Comparison of ENCODE assay signal across 29 cellular contexts in the genomic region with DNA sequence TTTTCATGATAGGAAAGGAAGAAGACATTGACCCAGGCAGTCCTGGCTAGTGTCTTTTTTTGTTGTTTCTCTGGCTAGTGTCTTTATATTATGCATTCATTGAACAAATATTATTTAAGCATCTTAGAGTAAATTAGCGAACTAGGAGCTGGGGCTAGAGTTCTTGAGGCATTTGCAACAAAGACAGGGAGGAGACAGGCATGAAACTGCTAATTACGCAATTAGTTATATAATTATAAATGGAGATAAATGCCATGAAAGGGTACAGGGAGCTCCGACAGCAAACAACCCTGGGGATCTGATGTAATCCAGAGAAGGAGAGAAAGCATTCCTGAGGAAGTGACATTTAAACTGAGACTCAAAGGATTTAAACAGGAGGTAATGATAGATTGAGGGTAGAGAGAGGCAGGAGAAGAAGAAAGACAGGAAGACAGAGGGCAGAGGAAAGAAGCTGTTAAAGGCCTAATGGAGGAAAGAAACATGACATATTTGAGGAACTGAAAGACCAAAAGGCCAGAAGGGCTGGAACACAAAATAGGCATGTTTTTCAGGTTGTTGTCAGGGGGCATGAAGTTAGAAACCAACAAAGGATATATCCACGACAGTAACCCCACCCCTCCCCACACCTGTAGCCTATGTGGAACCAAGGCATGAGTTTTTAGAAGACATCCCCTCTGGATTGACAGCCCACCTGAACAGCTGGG.
"Had no signal": no experiment of that assay in that cellular context is flagged by ENCODE, and none has a peak within 500 bp of the region (broad histone marks: within the 10 kb centered on the region; RNA-seq: fewer than 3 reads in every experiment).

No MANE protein-coding gene starts in this region.

- H3K9me3 Mint-ChIP-seq: activated naive CD4-positive, alpha-beta T cell treated with anti-CD3 and anti-CD28 coated beads, Interleukin-2, amount 10 ng/mL, durations not matched to agents 7 days and 5 days; activated naive CD8-positive, alpha-beta T cell treated with anti-CD3 and anti-CD28 coated beads, Interleukin-2, amount 10 ng/mL, durations not matched to agents 7 days and 5 days; activated T-helper 1 cell treated with anti-CD3 and anti-CD28 coated beads, Interleukin-12 subunit alpha, Interleukin-12 subunit beta, Interleukin-2, Interleukin-4 antibody, amounts not matched to agents 30 ng/mL and 10 ng/mL and 1 ng/mL, durations not matched to agents 14 hours and 24 hours and 36 hours; mesothelial cell of epicardium; naive B cell had no signal

- H3K27me3 ChIP-seq: ascending aorta, brain microvascular endothelial cell, right atrium auricular region had no signal

- ATAC-seq: activated CD4-positive, CD25-positive, alpha-beta regulatory T cell treated with anti-CD3 and anti-CD28 coated beads, Interleukin-2, amount 50 U/mL, for 24 hours; gastroesophageal sphincter; heart left ventricle; upper lobe of right lung had no signal

- H3K27ac Mint-ChIP-seq: activated naive CD4-positive, alpha-beta T cell treated with anti-CD3 and anti-CD28 coated beads, Interleukin-2, amount 10 ng/mL, durations not matched to agents 7 days and 5 days; activated naive CD8-positive, alpha-beta T cell treated with anti-CD3 and anti-CD28 coated beads, Interleukin-2, amount 10 ng/mL, durations not matched to agents 7 days and 5 days; activated T-helper 1 cell treated with anti-CD3 and anti-CD28 coated beads, Interleukin-12 subunit alpha, Interleukin-12 subunit beta, Interleukin-2, Interleukin-4 antibody, amounts not matched to agents 30 ng/mL and 10 ng/mL and 1 ng/mL, durations not matched to agents 14 hours and 24 hours and 36 hours; mesothelial cell of epicardium had no signal

- H3K4me3 Mint-ChIP-seq: activated naive CD4-positive, alpha-beta T cell treated with anti-CD3 and anti-CD28 coated beads, Interleukin-2, amount 10 ng/mL, durations not matched to agents 7 days and 5 days; activated naive CD8-positive, alpha-beta T cell treated with anti-CD3 and anti-CD28 coated beads, Interleukin-2, amount 10 ng/mL, durations not matched to agents 7 days and 5 days; activated T-helper 1 cell treated with anti-CD3 and anti-CD28 coated beads, Interleukin-12 subunit alpha, Interleukin-12 subunit beta, Interleukin-2, Interleukin-4 antibody, amounts not matched to agents 30 ng/mL and 10 ng/mL and 1 ng/mL, durations not matched to agents 14 hours and 24 hours and 36 hours; mesothelial cell of epicardium; naive B cell had no signal

- H3K27ac ChIP-seq: ascending aorta, brain microvascular endothelial cell, coronary artery, dorsolateral prefrontal cortex, gastroesophageal sphincter, heart left ventricle, right atrium auricular region, suprapubic skin, tibial artery, upper lobe of right lung, VCaP had no signal

- H3K36me3 Mint-ChIP-seq: activated naive CD4-positive, alpha-beta T cell treated with anti-CD3 and anti-CD28 coated beads, Interleukin-2, amount 10 ng/mL, durations not matched to agents 7 days and 5 days; activated naive CD8-positive, alpha-beta T cell treated with anti-CD3 and anti-CD28 coated beads, Interleukin-2, amount 10 ng/mL, durations not matched to agents 7 days and 5 days; mesothelial cell of epicardium; naive B cell had no signal

- DNase-seq: activated CD4-positive, alpha-beta T cell treated with anti-CD3 and anti-CD28 coated beads for 48 hours; activated CD4-positive, alpha-beta T cell treated with anti-CD3 and anti-CD28 coated beads, Interleukin-2, amount 50 U/mL, for 48 hours; activated CD8-positive, alpha-beta memory T cell treated with anti-CD3 and anti-CD28 coated beads for 24 hours; activated effector memory CD4-positive, alpha-beta T cell treated with anti-CD3 and anti-CD28 coated beads, Interleukin-2, amount 50 U/mL, for 16 hours; activated naive CD4-positive, alpha-beta T cell treated with anti-CD3 and anti-CD28 coated beads, Interleukin-2, amount 10 ng/mL, durations not matched to agents 7 days and 5 days; activated naive CD8-positive, alpha-beta T cell treated with anti-CD3 and anti-CD28 coated beads, Interleukin-2, amount 10 ng/mL, durations not matched to agents 7 days and 5 days; activated T-cell treated with anti-CD3 and anti-CD28 coated beads, Interleukin-2, amount 50 U/mL, for 1 hour; brain microvascular endothelial cell; dorsolateral prefrontal cortex; effector memory CD4-positive, alpha-beta T cell; erythroblast; heart left ventricle; hypothalamus; naive B cell; occipital lobe; stimulated activated CD4-positive, alpha-beta T cell treated with anti-CD3 and anti-CD28 coated beads, Interleukin-2, amount 100 ng/mL, for 24 hours; stimulated activated naive CD4-positive, alpha-beta T cell; tibial artery; upper lobe of right lung had no signal

- H3K36me3 ChIP-seq: ascending aorta, brain microvascular endothelial cell, gastroesophageal sphincter, heart left ventricle, right atrium auricular region, suprapubic skin, tibial artery, upper lobe of right lung had no signal

- H3K4me1 ChIP-seq: ascending aorta, gastroesophageal sphincter, heart left ventricle, right atrium auricular region, suprapubic skin, tibial artery, upper lobe of right lung had no signal

- H3K9me3 ChIP-seq: ascending aorta, gastroesophageal sphincter, heart left ventricle, right atrium auricular region, suprapubic skin, tibial artery, upper lobe of right lung had no signal

- H3K4me3 ChIP-seq: ascending aorta, coronary artery, dorsolateral prefrontal cortex, gastroesophageal sphincter, heart left ventricle, right atrium auricular region, smooth muscle cell, suprapubic skin, tibial artery, upper lobe of right lung had no signal

- H3K4me2 ChIP-seq: smooth muscle cell had no signal

- H3K4me1 Mint-ChIP-seq: activated naive CD4-positive, alpha-beta T cell treated with anti-CD3 and anti-CD28 coated beads, Interleukin-2, amount 10 ng/mL, durations not matched to agents 7 days and 5 days; activated naive CD8-positive, alpha-beta T cell treated with anti-CD3 and anti-CD28 coated beads, Interleukin-2, amount 10 ng/mL, durations not matched to agents 7 days and 5 days; mesothelial cell of epicardium had no signal
